In genomic region chr3:98531622-98532274, GRCh38 we compare ENCODE assay signal across 11 cellular contexts. TPM values are rescaled to one million over a fixed set of nuclear protein-coding genes. Genes with fewer than 3 reads are reported as not detected.
DNase-seq lines count a peak whose midpoint lies in the region; ATAC-seq and TF ChIP-seq lines count a peak whose summit lies in the region.
"Had no signal": no experiment of that assay in that cellular context is flagged by ENCODE, and none has a peak within 500 bp of the region (broad histone marks: within the 10 kb centered on the region; RNA-seq: fewer than 3 reads in every experiment).

Gene GPR15 (plus strand): TSS chr3:98531978. CDS start chr3:98532034, 56 bp downstream.

- H3K36me3 ChIP-seq in mucosa of rectum (ENCODE audit: control insufficient read depth in 2 of 2, insufficient read depth in 2 of 2, low read length in 2 of 2) (no peaks in the 10 kb centered on the region), heart right ventricle (no peaks in the 10 kb centered on the region)
- H3K36me3 ChIP-seq: WERI-Rb-1 had no signal

- ATAC-seq in GM18520 (IDR thresholded peaks at IDR 0.05; ENCODE audit: unreplicated experiment) (peak; percentile 23), GM21528 (IDR thresholded peaks at IDR 0.05; ENCODE audit: low FRiP score, unreplicated experiment) (peak; percentile 31), HG03565 (IDR thresholded peaks at IDR 0.05; ENCODE audit: unreplicated experiment) (peak; percentile 23), heart right ventricle (no peak)
- ATAC-seq: HepG2 had no signal

- no peak for TF ChIP-seq CTCF in heart right ventricle (IDR thresholded peaks at IDR 0.05)

- 76 to 78% methylated on average over 7 of the region's 7 CpGs for WGBS in heart right ventricle, 2 donors

- no peaks in the 10 kb centered on the region for H3K27me3 ChIP-seq in mucosa of rectum (ENCODE audit: control insufficient read depth in 2 of 2, insufficient read depth in 2 of 2, low read length in 2 of 2)
- peaks cover 0 to 3% (median 0%) of the 10 kb centered on the region in 7 donors for H3K27me3 ChIP-seq in heart right ventricle

- in situ Hi-C loops in ACHN (cut with HindIII; ENCODE audit: low pct_ligation_motif_present, low pct_unique_long_range_greater_than_20kb, low sequenced_read_pairs) = no loop called here

- H3K4me1 ChIP-seq in mucosa of rectum (ENCODE audit: control insufficient read depth in 2 of 2, insufficient read depth in 2 of 2, low read length in 2 of 2) (no peaks in the 10 kb centered on the region), heart right ventricle (no peaks in the 10 kb centered on the region)

- DNase-seq in ACHN = no peak
- DNase-seq in ureter (ENCODE audit: low spot score) = no peak
- DNase-seq in heart right ventricle = no peak
- DNase-seq: glutamatergic neuron, WERI-Rb-1 had no signal

- intact Hi-C loops in heart right ventricle (cut with DNase I) = no loop called here

- H3K9ac ChIP-seq in mucosa of rectum (ENCODE audit: low read depth in 1 of 2, low read length in 2 of 2) = peak within 1 kb of the TSS; percentile 50 to 66

- H3K27ac ChIP-seq in mucosa of rectum (ENCODE audit: low read depth in 2 of 2, low read length in 2 of 2) (peak within 1 kb of the TSS; percentile 68 to 76), heart right ventricle (no peak within 1 kb of the TSS)
- H3K27ac ChIP-seq: WERI-Rb-1 had no signal

- H3K4me3 ChIP-seq in mucosa of rectum (ENCODE audit: low read length in 2 of 2) (peak within 1 kb of the TSS; percentile 45 to 65), heart right ventricle (no peak within 1 kb of the TSS)

- no peaks in the 10 kb centered on the region for H3K9me3 ChIP-seq in mucosa of rectum (ENCODE audit: control insufficient read depth in 2 of 2, low read length in 2 of 2)
- H3K9me3 ChIP-seq in heart right ventricle = no peaks in the 10 kb centered on the region

RNA-seq across cellular contexts. Expression of gene GPR15, which starts in this region (rescaled TPM):
- total RNA-seq in ureter (4.0 TPM), heart right ventricle (under 1 TPM in 1 of 10 donors, not detected in 9; 0.21 TPM)
- not detected for polyA plus RNA-seq in heart right ventricle
- total RNA-seq: HepG2 had no signal
- polyA plus RNA-seq: HepG2, neural cell had no signal

Comparison
In these comparisons a context has a peak if more than half of its experiments do, and no peak if none do; other contexts are left out.
1. ATAC-seq: peak in GM18520 (single experiment), GM21528 (single experiment) and HG03565 (single experiment); none in heart right ventricle (0 of 8).
2. H3K27ac ChIP-seq: peak in mucosa of rectum (2 of 2); none in heart right ventricle (0 of 10).
3. H3K4me3 ChIP-seq: peak in mucosa of rectum (2 of 2); none in heart right ventricle (0 of 10).